In genomic region chr17:44362479-44362963, GRCh38 we compare ENCODE assay signal across 10 cellular contexts. TPM values are rescaled to one million over a fixed set of nuclear protein-coding genes. Genes with fewer than 3 reads are reported as not detected.
DNase-seq lines count a peak whose midpoint lies in the region; ATAC-seq and TF ChIP-seq lines count a peak whose summit lies in the region.
"Had no signal": no experiment of that assay in that cellular context is flagged by ENCODE, and none has a peak within 500 bp of the region (broad histone marks: within the 10 kb centered on the region; RNA-seq: fewer than 3 reads in every experiment).

No MANE protein-coding gene starts in this region.

- DNase-seq in GM06990 (ENCODE audit: extremely low read depth, insufficient read length) (no peak), SK-N-MC (ENCODE audit: low read depth, low spot score) (no peak), fibroblast of pulmonary artery (ENCODE audit: low read depth) (no peak), progenitor cell of endocrine pancreas (ENCODE audit: low spot score, unreplicated experiment) (no peak), foreskin keratinocyte (no peak), NK-92 (lab: John Stamatoyannopoulos, UW; ENCODE audit: unreplicated experiment) (no peak), Kasumi-1 (lab: John Stamatoyannopoulos, UW) (no peak)
- DNase-seq in activated T-cell treated with anti-CD3 and anti-CD28 coated beads, Interleukin-2, amount 50 U/mL, for 24 hours: no peak
- DNase-seq: NCI-H1048 had no signal

- H3K27ac Mint-ChIP-seq in progenitor cell of endocrine pancreas: no peak overlapping the region
- no peak overlapping the region for H3K27ac Mint-ChIP-seq in activated T-cell treated with anti-CD3 and anti-CD28 coated beads, Interleukin-2, amount 50 U/mL, for 24 hours

- no peaks in the 10 kb centered on the region for H3K4me1 ChIP-seq in foreskin keratinocyte
- H3K4me1 ChIP-seq: prostate gland had no signal

- H3K36me3 Mint-ChIP-seq in progenitor cell of endocrine pancreas (ENCODE audit: insufficient read depth): no peaks in the 10 kb centered on the region
- no peaks in the 10 kb centered on the region for H3K36me3 Mint-ChIP-seq in activated T-cell treated with anti-CD3 and anti-CD28 coated beads, Interleukin-2, amount 50 U/mL, for 24 hours (ENCODE audit: low read depth)

- H3K36me3 ChIP-seq in GM06990 (ENCODE audit: control insufficient read depth, insufficient read depth, low read length) (no peaks in the 10 kb centered on the region), SK-N-MC (ENCODE audit: insufficient read depth, low read length) (no peaks in the 10 kb centered on the region)
- H3K36me3 ChIP-seq: prostate gland had no signal

- peak overlapping the region; percentile 68 for H3K4me3 ChIP-seq in GM06990 (replicated peaks; ENCODE audit: low read depth, low read length)
- peak overlapping the region; percentile 93 for H3K4me3 ChIP-seq in SK-N-MC
- peak overlapping the region; percentile 71 for H3K4me3 ChIP-seq in fibroblast of pulmonary artery (replicated peaks; ENCODE audit: low read depth, low read length)

- H3K27ac ChIP-seq in SK-N-MC (no peak overlapping the region), foreskin keratinocyte (no peak overlapping the region)

- H3K27me3 ChIP-seq in GM06990 (replicated peaks; ENCODE audit: control insufficient read depth, insufficient read depth, low read length) (no peaks in the 10 kb centered on the region), foreskin keratinocyte (peaks cover 53% of the 10 kb centered on the region)

- ATAC-seq in foreskin keratinocyte: no peak

- TF ChIP-seq CTCF in GM06990 (IDR thresholded peaks at IDR 0.05; ENCODE audit: insufficient read depth, low read length, poor library complexity, severe bottlenecking) (no peak), fibroblast of pulmonary artery (IDR thresholded peaks at IDR 0.05; ENCODE audit: low read length, missing control alignments) (no peak), progenitor cell of endocrine pancreas (IDR thresholded peaks at IDR 0.05; ENCODE audit: unreplicated experiment) (no peak), foreskin keratinocyte (conservative IDR thresholded peaks at IDR 0.05) (no peak)

- peak overlapping the region; percentile 95 for H3K9ac ChIP-seq in SK-N-MC (ENCODE audit: insufficient read length)

- H3K4me1 Mint-ChIP-seq in progenitor cell of endocrine pancreas (ENCODE audit: low read depth): peaks cover 15% of the 10 kb centered on the region
- H3K4me1 Mint-ChIP-seq in activated T-cell treated with anti-CD3 and anti-CD28 coated beads, Interleukin-2, amount 50 U/mL, for 24 hours (ENCODE audit: low read depth): peaks cover 6% of the 10 kb centered on the region

- peak overlapping the region; percentile 81 for H3K4me3 Mint-ChIP-seq in progenitor cell of endocrine pancreas (ENCODE audit: low read depth)
- H3K4me3 Mint-ChIP-seq in activated T-cell treated with anti-CD3 and anti-CD28 coated beads, Interleukin-2, amount 50 U/mL, for 24 hours: no peak overlapping the region

- no peaks in the 10 kb centered on the region for H3K9me3 Mint-ChIP-seq in progenitor cell of endocrine pancreas (ENCODE audit: low read depth)
- no peaks in the 10 kb centered on the region for H3K9me3 Mint-ChIP-seq in activated T-cell treated with anti-CD3 and anti-CD28 coated beads, Interleukin-2, amount 50 U/mL, for 24 hours

- H3K9me3 ChIP-seq in SK-N-MC (ENCODE audit: low read depth, low read length): no peaks in the 10 kb centered on the region
- H3K9me3 ChIP-seq: prostate gland had no signal

- H3K27me3 Mint-ChIP-seq in progenitor cell of endocrine pancreas: peaks cover 26% of the 10 kb centered on the region
- H3K27me3 Mint-ChIP-seq in activated T-cell treated with anti-CD3 and anti-CD28 coated beads, Interleukin-2, amount 50 U/mL, for 24 hours: peaks cover 44% of the 10 kb centered on the region

RNA-seq across cellular contexts. Expression of gene FAM171A2, which starts 1.1 kb away (rescaled TPM):
- total RNA-seq in progenitor cell of endocrine pancreas (39.9 and 42.5 TPM in 2 replicates), foreskin keratinocyte (1.4 and 1.6 TPM in 2 replicates)
- 0.98 and 1.3 TPM in 2 replicates for polyA plus RNA-seq in foreskin keratinocyte

RNA-seq across cellular contexts. Expression of gene GRN, which starts 17.4 kb away (rescaled TPM):
- total RNA-seq in progenitor cell of endocrine pancreas: 97.9 and 99.7 TPM in 2 replicates
- total RNA-seq in foreskin keratinocyte: 272 and 283 TPM in 2 replicates
- 290 and 301 TPM in 2 replicates for polyA plus RNA-seq in foreskin keratinocyte

RNA-seq across cellular contexts. Expression of gene ITGA2B, which starts 26.9 kb away (rescaled TPM):
- total RNA-seq in progenitor cell of endocrine pancreas: 1.2 and 2.6 TPM in 2 replicates
- total RNA-seq in foreskin keratinocyte: 0.25 and 0.37 TPM in 2 replicates
- 0.08 and 0.13 TPM in 2 replicates for polyA plus RNA-seq in foreskin keratinocyte

RNA-seq across cellular contexts. Expression of gene SLC25A39, which starts 37.9 kb away (rescaled TPM):
- 129 and 139 TPM in 2 replicates for total RNA-seq in progenitor cell of endocrine pancreas
- 171 and 183 TPM in 2 replicates for total RNA-seq in foreskin keratinocyte
- polyA plus RNA-seq in foreskin keratinocyte: 249 and 257 TPM in 2 replicates

RNA-seq across cellular contexts. Expression of gene RUNDC3A, which starts 54.1 kb away (rescaled TPM):
- total RNA-seq in progenitor cell of endocrine pancreas (8.4 and 9.3 TPM in 2 replicates), foreskin keratinocyte (0.14 and 0.18 TPM in 2 replicates)
- polyA plus RNA-seq in foreskin keratinocyte: 0.26 and 0.52 TPM in 2 replicates

Comparison
In these comparisons a context has a peak if more than half of its experiments do, and no peak if none do; other contexts are left out.
1. RNA of gene FAM171A2, which starts 1.1 kb away (total RNA-seq): 39.9 to 42.5 TPM in progenitor cell of endocrine pancreas; 1.4 to 1.6 TPM in foreskin keratinocyte; every median in the first group is over 10 times any median in the second.
2. Peak in every context shown above with its lines, with median percentiles within 50 percentile points of each other: H3K4me3 ChIP-seq.